In the genomic region with DNA sequence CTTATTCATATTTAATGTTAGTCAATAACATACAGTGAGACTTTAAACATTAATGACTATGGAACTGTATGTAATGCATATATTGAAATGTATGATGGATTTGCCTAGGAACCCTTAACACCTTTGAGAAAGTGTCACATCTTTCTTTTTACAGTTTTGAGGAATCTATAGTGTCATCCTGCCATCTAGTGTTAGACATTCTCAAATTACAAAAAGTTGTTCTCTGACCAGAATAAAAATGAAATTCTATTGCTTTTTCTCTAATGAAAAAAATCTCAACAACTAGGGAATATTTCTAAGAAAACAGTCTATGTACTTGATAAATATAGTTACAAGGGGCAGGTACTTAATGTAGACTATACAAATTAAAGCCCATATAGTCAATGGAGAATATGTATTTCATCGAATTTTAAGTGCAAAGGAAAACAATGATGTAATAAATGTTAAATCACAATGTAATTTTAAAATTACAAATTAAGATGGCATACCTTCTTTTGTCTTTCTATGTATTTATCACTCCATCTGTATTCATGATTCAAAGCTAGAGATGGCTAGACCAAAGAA, we compare ENCODE assay signal across 8 cellular contexts. TPM values are rescaled to one million over a fixed set of nuclear protein-coding genes. Genes with fewer than 3 reads are reported as not detected.
DNase-seq lines count a peak whose midpoint lies in the region; ATAC-seq and TF ChIP-seq lines count a peak whose summit lies in the region.

No MANE protein-coding gene starts in this region.

- H3K27ac ChIP-seq in SK-N-SH (ENCODE audit: low read depth in 2 of 2, low read length in 1 of 2) (no peak overlapping the region), esophagus squamous epithelium (no peak overlapping the region), thoracic aorta (no peak overlapping the region)

- ATAC-seq in SK-N-SH treated with all-trans-retinoic acid at 6 μM for 48 hours, result no peak
- peak; percentile 49 for ATAC-seq in thoracic aorta (ENCODE audit: insufficient number of reproducible peaks, low FRiP score, low read depth)

- no peaks in the 10 kb centered on the region for H3K9me2 ChIP-seq in SK-N-SH

- no peaks in the 10 kb centered on the region for H3F3A ChIP-seq in SK-N-SH (replicated peaks; ENCODE audit: insufficient read depth)

- WGBS in SK-N-SH (ENCODE audit: low lambda C conversion rate), result 77% methylated on average over 1 of the region's 1 CpG
- 63 to 90% methylated on average over 1 of the region's 1 CpG for WGBS in esophagus squamous epithelium, 2 donors

- POLR2A ChIA-PET in SK-N-SH (lab: Yijun Ruan, JAX), result no interaction called here

- no peak for TF ChIP-seq EP300 in SK-N-SH (IDR thresholded peaks at IDR 0.05; ENCODE audit: borderline replicate concordance in 1 of 2, low read depth in 1 of 2, low read length in 1 of 2)

- TF ChIP-seq RAD21 in SK-N-SH (IDR thresholded peaks at IDR 0.05; ENCODE audit: low read length), result peak; percentile 90

- H3K79me2 ChIP-seq in SK-N-SH (ENCODE audit: insufficient read depth), result no peaks in the 10 kb centered on the region

- peak; percentile 73 for TF ChIP-seq CTCF in SK-N-SH (IDR thresholded peaks at IDR 0.05)
- TF ChIP-seq CTCF in esophagus squamous epithelium (IDR thresholded peaks at IDR 0.05), result peak in 4 of 6 experiments; percentile 31 to 54 (median 40)
- peak; percentile 45 for TF ChIP-seq CTCF in thoracic aorta (IDR thresholded peaks at IDR 0.05)

- H3K4me3 ChIP-seq in SK-N-SH (ENCODE audit: low read depth in 2 of 2, low read length in 1 of 2) (no peak overlapping the region), esophagus squamous epithelium (no peak overlapping the region), thoracic aorta (no peak overlapping the region)

- H3K9me3 ChIP-seq in SK-N-SH, result no peaks in the 10 kb centered on the region
- H3K9me3 ChIP-seq in esophagus squamous epithelium, result no peaks in the 10 kb centered on the region
- no peaks in the 10 kb centered on the region for H3K9me3 ChIP-seq in thoracic aorta

- H3K27me3 ChIP-seq in SK-N-SH (ENCODE audit: insufficient read depth) (no peaks in the 10 kb centered on the region), esophagus squamous epithelium (no peaks in the 10 kb centered on the region), thoracic aorta (replicated peaks; ENCODE audit: insufficient read depth) (no peaks in the 10 kb centered on the region)

- H3K9ac ChIP-seq in SK-N-SH, result no peak overlapping the region

- TF ChIP-seq POLR2A in esophagus squamous epithelium (IDR thresholded peaks at IDR 0.05), result no peak

- CTCF ChIA-PET in SK-N-SH (lab: Yijun Ruan, JAX), result interaction anchor here (0.6 to 4.8 kb wide), 23 partner anchors 12 to 949 kb away, joined by 3 to 41 read pairs (median 3); no protein-coding TSS in a partner anchor

- no peak overlapping the region for H3K4me2 ChIP-seq in SK-N-SH

- no peak overlapping the region for H2AFZ ChIP-seq in SK-N-SH (ENCODE audit: low read depth)

- H3K4me1 ChIP-seq in SK-N-SH (ENCODE audit: control insufficient read depth in 1 of 2, insufficient read depth in 2 of 2, low read depth in 1 of 2, low read length in 1 of 2) (peaks cover 0 to 5% of the 10 kb centered on the region in 2 experiments; a peak in 1 of 4 replicates), esophagus squamous epithelium (no peaks in the 10 kb centered on the region), thoracic aorta (ENCODE audit: control insufficient read depth in 1 of 2, low read depth in 2 of 2) (no peaks in the 10 kb centered on the region)

- H3K36me3 ChIP-seq in SK-N-SH (replicated peaks in 1 of 2; ENCODE audit: control insufficient read depth in 1 of 2, insufficient read depth in 2 of 2, low read length in 1 of 2) (no peaks in the 10 kb centered on the region), esophagus squamous epithelium (no peaks in the 10 kb centered on the region), thoracic aorta (no peaks in the 10 kb centered on the region)

- no peaks in the 10 kb centered on the region for H4K20me1 ChIP-seq in SK-N-SH (ENCODE audit: insufficient read depth)

- DNase-seq in SK-N-SH (peak; percentile 6), NCI-H774 (lab: John Stamatoyannopoulos, UW) (peak; percentile 22), esophagus squamous epithelium (lab: John Stamatoyannopoulos, UW) (no peak), thoracic aorta (ENCODE audit: low spot score) (no peak)
- no peak for DNase-seq in stimulated activated CD4-positive, alpha-beta T cell treated with anti-CD3 and anti-CD28 coated beads, Interleukin-2, amount 100 ng/mL, for 48 hours
- no peak for DNase-seq in activated CD4-positive, alpha-beta T cell treated with anti-CD3 and anti-CD28 coated beads, Interleukin-2, amount 50 U/mL, for 4 hours
- DNase-seq in stimulated activated CD4-positive, alpha-beta T cell treated with anti-CD3 and anti-CD28 coated beads, Interleukin-4, amount 100 ng/mL, for 24 hours, result no peak

- intact Hi-C loops in esophagus squamous epithelium (cut with DNase I), result loop anchor here (10.0 kb wide), 2 partner anchors 158 to 588 kb away; no protein-coding TSS in a partner anchor

TF ChIP-seq in SK-N-SH, 30 proteins besides CTCF, POLR2A, EP300 and RAD21:
- TF ChIP-seq SMC3 (IDR thresholded peaks at IDR 0.05; ENCODE audit: low read depth, low read length), result peak; percentile 65
- TF ChIP-seq, protein P1, sequence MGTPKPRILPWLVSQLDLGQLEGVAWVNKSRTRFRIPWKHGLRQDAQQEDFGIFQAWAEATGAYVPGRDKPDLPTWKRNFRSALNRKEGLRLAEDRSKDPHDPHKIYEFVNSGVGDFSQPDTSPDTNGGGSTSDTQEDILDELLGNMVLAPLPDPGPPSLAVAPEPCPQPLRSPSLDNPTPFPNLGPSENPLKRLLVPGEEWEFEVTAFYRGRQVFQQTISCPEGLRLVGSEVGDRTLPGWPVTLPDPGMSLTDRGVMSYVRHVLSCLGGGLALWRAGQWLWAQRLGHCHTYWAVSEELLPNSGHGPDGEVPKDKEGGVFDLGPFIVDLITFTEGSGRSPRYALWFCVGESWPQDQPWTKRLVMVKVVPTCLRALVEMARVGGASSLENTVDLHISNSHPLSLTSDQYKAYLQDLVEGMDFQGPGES (IDR thresholded peaks at IDR 0.05; ENCODE audit: low read depth, low read length), result no peak
- no peak for TF ChIP-seq GABPA (IDR thresholded peaks at IDR 0.05; ENCODE audit: low read depth)
- no peak for TF ChIP-seq TCF12 (IDR thresholded peaks at IDR 0.05)

TF ChIP-seq in SK-N-SH treated with all-trans-retinoic acid at 6 μM for 48 hours, 23 proteins besides CTCF, POLR2A, EP300 and RAD21:
- no peak for TF ChIP-seq ESRRG (CRISPR knock-in tag; IDR thresholded peaks at IDR 0.05)

RNA-seq across cellular contexts. Expression of gene CALCRL, which starts 5.1 kb away (rescaled TPM):
- polyA plus RNA-seq in SK-N-SH (2012; rRNA removed), result 0.44 and 0.97 TPM in 2 replicates
- polyA plus RNA-seq in SK-N-SH (2012; cell fraction: cytosol; rRNA removed), result 0.71 and 0.85 TPM in 2 replicates
- 0.28 and 0.62 TPM in 2 replicates for polyA plus RNA-seq in SK-N-SH (2012; cell fraction: nucleus; rRNA removed)
- total RNA-seq in esophagus squamous epithelium, result 10 to 100 TPM in 3 of 4 donors, 1 to 10 TPM in 1; 7.6 to 39.3 (median 20.2) TPM
- total RNA-seq in thoracic aorta, result 10 to 100 TPM; 21.8 to 69.1 TPM

Comparison
In these comparisons a context has a peak if more than half of its experiments do, and no peak if none do; other contexts are left out.
1. DNase-seq: peak in SK-N-SH (single experiment) and NCI-H774 (single experiment); none in esophagus squamous epithelium (single experiment), thoracic aorta (single experiment), stimulated activated CD4-positive, alpha-beta T cell treated with anti-CD3 and anti-CD28 coated beads, Interleukin-2, amount 100 ng/mL, for 48 hours (0 of 2), activated CD4-positive, alpha-beta T cell treated with anti-CD3 and anti-CD28 coated beads, Interleukin-2, amount 50 U/mL, for 4 hours (0 of 2) and stimulated activated CD4-positive, alpha-beta T cell treated with anti-CD3 and anti-CD28 coated beads, Interleukin-4, amount 100 ng/mL, for 24 hours (single experiment).
2. Peak in every context shown above with its lines, with median percentiles within 50 percentile points of each other: CTCF ChIP-seq.